ENCODE assay signal across 13 cellular contexts in the genomic region with DNA sequence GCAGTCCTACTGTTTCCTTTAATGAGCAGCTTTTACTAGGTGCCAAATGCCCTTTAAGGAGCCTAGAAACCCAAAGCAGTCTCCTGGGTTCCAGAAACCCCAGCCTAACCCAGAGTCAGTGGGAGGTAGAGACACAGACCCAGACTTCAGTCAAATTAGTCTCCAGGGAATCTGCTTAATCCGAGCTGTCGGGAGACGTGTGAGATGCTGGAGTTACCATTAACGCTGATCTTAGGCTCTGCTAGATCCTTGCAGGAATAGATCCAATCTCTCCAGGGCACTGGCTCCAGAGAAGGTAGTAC.
"Had no signal": no experiment of that assay in that cellular context is flagged by ENCODE, and none has a peak within 500 bp of the region (broad histone marks: within the 10 kb centered on the region; RNA-seq: fewer than 3 reads in every experiment).

No MANE protein-coding gene starts in this region.

- H3K4me1 ChIP-seq: gastrocnemius medialis, lower lobe of right lung had no signal

- H3K27ac ChIP-seq: gastrocnemius medialis, hepatocyte, lower lobe of right lung, thyroid gland had no signal

- H3K9me3 ChIP-seq: gastrocnemius medialis, lower lobe of right lung, thyroid gland had no signal

- H3K79me2 ChIP-seq: hepatocyte had no signal

- H3K4me1 Mint-ChIP-seq: naive B cell had no signal

- H3K4me3 Mint-ChIP-seq: activated CD8-positive, alpha-beta T cell treated with anti-CD3 and anti-CD28 coated beads for 36 hours; activated naive CD8-positive, alpha-beta T cell treated with anti-CD3 and anti-CD28 coated beads, Interleukin-2, amount 10 ng/mL, durations not matched to agents 7 days and 5 days; activated T-cell treated with anti-CD3 and anti-CD28 coated beads, Interleukin-2, amount 50 U/mL, for 72 hours; naive B cell had no signal

- H3K27ac Mint-ChIP-seq: activated CD8-positive, alpha-beta T cell treated with anti-CD3 and anti-CD28 coated beads for 36 hours; activated naive CD8-positive, alpha-beta T cell treated with anti-CD3 and anti-CD28 coated beads, Interleukin-2, amount 10 ng/mL, durations not matched to agents 7 days and 5 days; activated T-cell treated with anti-CD3 and anti-CD28 coated beads, Interleukin-2, amount 50 U/mL, for 72 hours; naive B cell had no signal

- H3K36me3 ChIP-seq: gastrocnemius medialis, lower lobe of right lung, thyroid gland had no signal

- H3K4me3 ChIP-seq: gastrocnemius medialis, hepatocyte, lower lobe of right lung, thyroid gland had no signal

- H3K27me3 ChIP-seq: gastrocnemius medialis, hepatocyte, thyroid gland had no signal

- H2AFZ ChIP-seq: hepatocyte had no signal

- H3K9me3 Mint-ChIP-seq: activated CD8-positive, alpha-beta T cell treated with anti-CD3 and anti-CD28 coated beads for 36 hours; activated naive CD8-positive, alpha-beta T cell treated with anti-CD3 and anti-CD28 coated beads, Interleukin-2, amount 10 ng/mL, durations not matched to agents 7 days and 5 days; activated T-cell treated with anti-CD3 and anti-CD28 coated beads, Interleukin-2, amount 50 U/mL, for 72 hours had no signal

- H3K4me2 ChIP-seq: hepatocyte had no signal

- DNase-seq: activated CD8-positive, alpha-beta memory T cell treated with anti-CD3 and anti-CD28 coated beads, Interleukin-2, amount 50 U/mL, for 4 hours; activated CD8-positive, alpha-beta T cell treated with anti-CD3 and anti-CD28 coated beads for 36 hours; activated naive CD8-positive, alpha-beta T cell treated with anti-CD3 and anti-CD28 coated beads, Interleukin-2, amount 10 ng/mL, durations not matched to agents 7 days and 5 days; activated T-cell treated with anti-CD3 and anti-CD28 coated beads, Interleukin-2, amount 50 U/mL, for 72 hours; gastrocnemius medialis; lower lobe of right lung; naive B cell; stimulated activated CD4-positive, alpha-beta T cell treated with anti-CD3 and anti-CD28 coated beads, Interleukin-15, amount 100 ng/mL, for 24 hours; stimulated activated CD4-positive, alpha-beta T cell treated with anti-CD3 and anti-CD28 coated beads, Interleukin-4, amount 100 ng/mL, for 4 hours; SW 1271; thyroid gland had no signal

- H3K27me3 Mint-ChIP-seq: activated CD8-positive, alpha-beta T cell treated with anti-CD3 and anti-CD28 coated beads for 36 hours; naive B cell had no signal

- H3K36me3 Mint-ChIP-seq: activated naive CD8-positive, alpha-beta T cell treated with anti-CD3 and anti-CD28 coated beads, Interleukin-2, amount 10 ng/mL, durations not matched to agents 7 days and 5 days; naive B cell had no signal

- FAIRE-seq: urothelium cell line had no signal
